Comparison of ENCODE assay signal across 8 cellular contexts in genomic region chr1:154419620-154420020, GRCh38. TPM values are rescaled to one million over a fixed set of nuclear protein-coding genes. Genes with fewer than 3 reads are reported as not detected.
DNase-seq lines count a peak whose midpoint lies in the region; ATAC-seq lines count a peak whose summit lies in the region.

No MANE protein-coding gene starts in this region.

- CTCF ChIA-PET in activated naive CD4-positive, alpha-beta T cell treated with anti-CD3 and anti-CD28 coated beads, Interleukin-2, amount 10 ng/mL, durations not matched to agents 7 days and 5 days (lab: Charles Lee) = interaction anchor here (0.6 to 2.4 kb wide), 5 partner anchors 9 to 61 kb away, joined by 3 to 11 read pairs (median 3); no protein-coding TSS in a partner anchor

- ATAC-seq in HG02938 (IDR thresholded peaks at IDR 0.05; ENCODE audit: unreplicated experiment) (no peak), HG02973 (IDR thresholded peaks at IDR 0.05; ENCODE audit: unreplicated experiment) (no peak), HG03565 (IDR thresholded peaks at IDR 0.05; ENCODE audit: unreplicated experiment) (no peak)

- H3K27me3 Mint-ChIP-seq in activated naive CD4-positive, alpha-beta T cell treated with anti-CD3 and anti-CD28 coated beads, Interleukin-2, amount 10 ng/mL, durations not matched to agents 7 days and 5 days = no peaks in the 10 kb centered on the region
- no peaks in the 10 kb centered on the region for H3K27me3 Mint-ChIP-seq in activated T-cell treated with anti-CD3 and anti-CD28 coated beads, Interleukin-2, amount 50 U/mL, for 24 hours

- no peaks in the 10 kb centered on the region for H3K36me3 Mint-ChIP-seq in activated naive CD4-positive, alpha-beta T cell treated with anti-CD3 and anti-CD28 coated beads, Interleukin-2, amount 10 ng/mL, durations not matched to agents 7 days and 5 days
- no peaks in the 10 kb centered on the region for H3K36me3 Mint-ChIP-seq in activated T-cell treated with anti-CD3 and anti-CD28 coated beads, Interleukin-2, amount 50 U/mL, for 24 hours (ENCODE audit: low read depth)

- H3K9me3 Mint-ChIP-seq in activated naive CD4-positive, alpha-beta T cell treated with anti-CD3 and anti-CD28 coated beads, Interleukin-2, amount 10 ng/mL, durations not matched to agents 7 days and 5 days = no peaks in the 10 kb centered on the region
- H3K9me3 Mint-ChIP-seq in activated T-cell treated with anti-CD3 and anti-CD28 coated beads, Interleukin-2, amount 50 U/mL, for 24 hours = no peaks in the 10 kb centered on the region

- H3K4me3 Mint-ChIP-seq in activated naive CD4-positive, alpha-beta T cell treated with anti-CD3 and anti-CD28 coated beads, Interleukin-2, amount 10 ng/mL, durations not matched to agents 7 days and 5 days = peak overlapping the region; percentile 4
- peak overlapping the region; percentile 62 for H3K4me3 Mint-ChIP-seq in activated T-cell treated with anti-CD3 and anti-CD28 coated beads, Interleukin-2, amount 50 U/mL, for 24 hours

- H3K27ac Mint-ChIP-seq in activated naive CD4-positive, alpha-beta T cell treated with anti-CD3 and anti-CD28 coated beads, Interleukin-2, amount 10 ng/mL, durations not matched to agents 7 days and 5 days = peak overlapping the region; percentile 81
- H3K27ac Mint-ChIP-seq in activated T-cell treated with anti-CD3 and anti-CD28 coated beads, Interleukin-2, amount 50 U/mL, for 24 hours = peak overlapping the region; percentile 93

- peaks cover 45% of the 10 kb centered on the region for H3K4me1 Mint-ChIP-seq in activated naive CD4-positive, alpha-beta T cell treated with anti-CD3 and anti-CD28 coated beads, Interleukin-2, amount 10 ng/mL, durations not matched to agents 7 days and 5 days
- peaks cover 85% of the 10 kb centered on the region for H3K4me1 Mint-ChIP-seq in activated T-cell treated with anti-CD3 and anti-CD28 coated beads, Interleukin-2, amount 50 U/mL, for 24 hours (ENCODE audit: low read depth)

- DNase-seq in activated naive CD4-positive, alpha-beta T cell treated with anti-CD3 and anti-CD28 coated beads, Interleukin-2, amount 10 ng/mL, durations not matched to agents 7 days and 5 days = peak; percentile 59
- DNase-seq in activated naive CD4-positive, alpha-beta T cell treated with anti-CD3 and anti-CD28 coated beads, Interleukin-2, amount 50 U/mL, for 16 hours = no peak
- DNase-seq in activated T-cell treated with anti-CD3 and anti-CD28 coated beads, Interleukin-2, amount 50 U/mL, for 24 hours = no peak
- peak; percentile 96 for DNase-seq in fibroblast of peridontal ligament (ENCODE audit: extremely low read depth)
- DNase-seq in occipital lobe (lab: John Stamatoyannopoulos, UW) = peak; percentile 71

RNA-seq across cellular contexts. Expression of gene IL6R, which starts 14.5 kb away (rescaled TPM):
- 2.8 TPM for total RNA-seq in occipital lobe

Comparison
In these comparisons a context has a peak if more than half of its experiments do, and no peak if none do; other contexts are left out.
1. DNase-seq: peak in activated naive CD4-positive, alpha-beta T cell treated with anti-CD3 and anti-CD28 coated beads, Interleukin-2, amount 10 ng/mL, durations not matched to agents 7 days and 5 days (single experiment), fibroblast of peridontal ligament (single experiment) and occipital lobe (single experiment); none in activated naive CD4-positive, alpha-beta T cell treated with anti-CD3 and anti-CD28 coated beads, Interleukin-2, amount 50 U/mL, for 16 hours (single experiment) and activated T-cell treated with anti-CD3 and anti-CD28 coated beads, Interleukin-2, amount 50 U/mL, for 24 hours (single experiment).